In genomic region chr7:45592230-45592991, GRCh38 we compare ENCODE assay signal across 18 cellular contexts. TPM values are rescaled to one million over a fixed set of nuclear protein-coding genes. Genes with fewer than 3 reads are reported as not detected.
DNase-seq lines count a peak whose midpoint lies in the region; ATAC-seq and TF ChIP-seq lines count a peak whose summit lies in the region.
"Had no signal": no experiment of that assay in that cellular context is flagged by ENCODE, and none has a peak within 500 bp of the region (broad histone marks: within the 10 kb centered on the region; RNA-seq: fewer than 3 reads in every experiment).

No MANE protein-coding gene starts in this region.

- H3K9me3 ChIP-seq in SK-N-SH, result no peaks in the 10 kb centered on the region
- H3K9me3 ChIP-seq: BLaER1, MG63 had no signal

- TF ChIP-seq CTCF in SK-N-SH (IDR thresholded peaks at IDR 0.05) (no peak), progenitor cell of endocrine pancreas (IDR thresholded peaks at IDR 0.05; ENCODE audit: unreplicated experiment) (no peak)

- 57% methylated on average over 23 of the region's 24 CpGs for WGBS in SK-N-SH (ENCODE audit: low lambda C conversion rate)

- ATAC-seq in SK-N-SH treated with all-trans-retinoic acid at 6 μM for 48 hours, result no peak
- ATAC-seq in left lobe of liver, result no peak
- no peak for ATAC-seq in HG02642 (IDR thresholded peaks at IDR 0.05; ENCODE audit: poor library complexity, unreplicated experiment)
- no peak for ATAC-seq in GM21576 (IDR thresholded peaks at IDR 0.05; ENCODE audit: unreplicated experiment)
- ATAC-seq: HepG2, Panc1 had no signal

- DNase-seq in SK-N-SH (peak; percentile 69), left lobe of liver (ENCODE audit: low spot score) (peak; percentile 24), progenitor cell of endocrine pancreas (ENCODE audit: low spot score, unreplicated experiment) (peak; percentile 5), G401 (ENCODE audit: low spot score) (no peak)
- DNase-seq: 8988T; CD8-positive, alpha-beta memory T cell; MG63; NCI-H1092 treated with DMSO at 0.1 percent for 48 hours; NCI-H187; NCI-H446 treated with DMSO at 0.1 percent for 48 hours; NCI-H748 treated with DMSO at 0.1 percent for 48 hours had no signal

- TF ChIP-seq EP300 in SK-N-SH (IDR thresholded peaks at IDR 0.05; ENCODE audit: borderline replicate concordance in 1 of 2, low read depth in 1 of 2, low read length in 1 of 2), result peak in 1 of 2 experiments; percentile 79; a peak in 2 of 4 replicates

- in situ Hi-C loops in G401 (cut with HindIII; ENCODE audit: low sequenced_read_pairs), result no loop called here

- no peaks in the 10 kb centered on the region for H3K27me3 Mint-ChIP-seq in progenitor cell of endocrine pancreas

- no peak overlapping the region for H3K4me3 Mint-ChIP-seq in progenitor cell of endocrine pancreas (ENCODE audit: low read depth)
- H3K4me3 Mint-ChIP-seq: CD8-positive, alpha-beta memory T cell had no signal

- POLR2A ChIA-PET in SK-N-SH (lab: Yijun Ruan, JAX), result interaction anchor here (0.6 kb wide), 1 partner anchor 1017 kb away, joined by 3 read pairs; no protein-coding TSS in a partner anchor

- no peak overlapping the region for H3K27ac Mint-ChIP-seq in progenitor cell of endocrine pancreas
- H3K27ac Mint-ChIP-seq: CD8-positive, alpha-beta memory T cell had no signal

- H3K9ac ChIP-seq in SK-N-SH, result no peak overlapping the region
- H3K9ac ChIP-seq: BLaER1 had no signal

- no peaks in the 10 kb centered on the region for H3K27me3 ChIP-seq in SK-N-SH (ENCODE audit: insufficient read depth)
- H3K27me3 ChIP-seq: BLaER1, MG63 had no signal

- peaks cover 0 to 93% of the 10 kb centered on the region in 2 experiments; a peak in 2 of 4 replicates for H3K4me1 ChIP-seq in SK-N-SH (ENCODE audit: control insufficient read depth in 1 of 2, insufficient read depth in 2 of 2, low read depth in 1 of 2, low read length in 1 of 2)
- H3K4me1 ChIP-seq: BLaER1 had no signal

- no peak overlapping the region for H2AFZ ChIP-seq in SK-N-SH (ENCODE audit: low read depth)

- H3K4me3 ChIP-seq in SK-N-SH (ENCODE audit: low read depth in 2 of 2, low read length in 1 of 2), result no peak overlapping the region
- H3K4me3 ChIP-seq: BLaER1, MG63 had no signal

- no peaks in the 10 kb centered on the region for H3K79me2 ChIP-seq in SK-N-SH (ENCODE audit: insufficient read depth)

- CTCF ChIA-PET in SK-N-SH (lab: Yijun Ruan, JAX), result interaction anchor here (0.5 to 3.3 kb wide), 5 partner anchors 11 to 1183 kb away, joined by 3 to 16 read pairs (median 4); partner anchors contain the start of gene RAMP3

- no peaks in the 10 kb centered on the region for H3K36me3 ChIP-seq in SK-N-SH (replicated peaks in 1 of 2; ENCODE audit: control insufficient read depth in 1 of 2, insufficient read depth in 2 of 2, low read length in 1 of 2)
- H3K36me3 ChIP-seq: BLaER1, MG63 had no signal

- H3K27ac ChIP-seq in SK-N-SH (ENCODE audit: low read depth in 2 of 2, low read length in 1 of 2) (peak overlapping the region in 1 of 2 experiments; percentile 89; a peak in 2 of 4 replicates), cingulate gyrus (ENCODE audit: low read depth, low read length) (peak overlapping the region; percentile 10)
- H3K27ac ChIP-seq: BLaER1 had no signal

- no peaks in the 10 kb centered on the region for H3K4me1 Mint-ChIP-seq in progenitor cell of endocrine pancreas (ENCODE audit: low read depth)
- H3K4me1 Mint-ChIP-seq: CD8-positive, alpha-beta memory T cell had no signal

- no peaks in the 10 kb centered on the region for H4K20me1 ChIP-seq in SK-N-SH (ENCODE audit: insufficient read depth)
- H4K20me1 ChIP-seq: BLaER1 had no signal

- H3K9me3 Mint-ChIP-seq in progenitor cell of endocrine pancreas (ENCODE audit: low read depth), result no peaks in the 10 kb centered on the region
- H3K9me3 Mint-ChIP-seq: CD8-positive, alpha-beta memory T cell had no signal

- H3K9me2 ChIP-seq in SK-N-SH, result no peaks in the 10 kb centered on the region

- H3F3A ChIP-seq in SK-N-SH (replicated peaks; ENCODE audit: insufficient read depth), result no peaks in the 10 kb centered on the region

- H3K4me2 ChIP-seq in SK-N-SH, result no peak overlapping the region
- H3K4me2 ChIP-seq: BLaER1 had no signal

- TF ChIP-seq RAD21 in SK-N-SH (IDR thresholded peaks at IDR 0.05; ENCODE audit: low read length), result 0 out of 2 replicates have a peak, but pooled peaks have one; percentile 13

- no peaks in the 10 kb centered on the region for H3K36me3 Mint-ChIP-seq in progenitor cell of endocrine pancreas (ENCODE audit: insufficient read depth)
- H3K36me3 Mint-ChIP-seq: CD8-positive, alpha-beta memory T cell had no signal

TF ChIP-seq in SK-N-SH, 30 proteins besides CTCF, POLR2A, EP300 and RAD21:
- TF ChIP-seq CHD2 (IDR thresholded peaks at IDR 0.05; ENCODE audit: low read length, partially characterized antibody) (peak; percentile 27), SIN3A (IDR thresholded peaks at IDR 0.05; ENCODE audit: borderline replicate concordance, low read depth, low read length) (no peak), MXI1 (IDR thresholded peaks at IDR 0.05; ENCODE audit: low read depth, low read length) (0 out of 2 replicates have a peak, but pooled peaks have one; percentile 37), FOXJ3 (CRISPR knock-in tag; IDR thresholded peaks at IDR 0.05) (0 out of 2 replicates have a peak, but pooled peaks have one; percentile 63)

TF ChIP-seq in SK-N-SH treated with all-trans-retinoic acid at 6 μM for 48 hours, 23 proteins besides CTCF, POLR2A, EP300 and RAD21:
- no peak for TF ChIP-seq ZC3H10 (CRISPR knock-in tag; IDR thresholded peaks at IDR 0.05)
- TF ChIP-seq ZNF8 (CRISPR knock-in tag; IDR thresholded peaks at IDR 0.05), result no peak
- no peak for TF ChIP-seq PPARA (CRISPR knock-in tag; IDR thresholded peaks at IDR 0.05; ENCODE audit: borderline replicate concordance)
- TF ChIP-seq ISL1 (CRISPR knock-in tag; IDR thresholded peaks at IDR 0.05), result no peak
- no peak for TF ChIP-seq ARNTL (CRISPR knock-in tag; IDR thresholded peaks at IDR 0.05; ENCODE audit: borderline replicate concordance, low read depth)
- TF ChIP-seq CSRNP3 (CRISPR knock-in tag; IDR thresholded peaks at IDR 0.05), result no peak
- TF ChIP-seq SNAI2 (CRISPR knock-in tag; IDR thresholded peaks at IDR 0.05), result no peak
- TF ChIP-seq CSDC2 (CRISPR knock-in tag; IDR thresholded peaks at IDR 0.05), result no peak
- TF ChIP-seq BACH2 (CRISPR knock-in tag; IDR thresholded peaks at IDR 0.05; ENCODE audit: borderline replicate concordance), result no peak
- no peak for TF ChIP-seq RARB (CRISPR knock-in tag; IDR thresholded peaks at IDR 0.05)
- TF ChIP-seq TCF4 (CRISPR knock-in tag; IDR thresholded peaks at IDR 0.05; ENCODE audit: borderline replicate concordance), result no peak
- no peak for TF ChIP-seq ZNF565 (CRISPR knock-in tag; conservative IDR thresholded peaks at IDR 0.05; ENCODE audit: low read depth)
- TF ChIP-seq, protein P1, sequence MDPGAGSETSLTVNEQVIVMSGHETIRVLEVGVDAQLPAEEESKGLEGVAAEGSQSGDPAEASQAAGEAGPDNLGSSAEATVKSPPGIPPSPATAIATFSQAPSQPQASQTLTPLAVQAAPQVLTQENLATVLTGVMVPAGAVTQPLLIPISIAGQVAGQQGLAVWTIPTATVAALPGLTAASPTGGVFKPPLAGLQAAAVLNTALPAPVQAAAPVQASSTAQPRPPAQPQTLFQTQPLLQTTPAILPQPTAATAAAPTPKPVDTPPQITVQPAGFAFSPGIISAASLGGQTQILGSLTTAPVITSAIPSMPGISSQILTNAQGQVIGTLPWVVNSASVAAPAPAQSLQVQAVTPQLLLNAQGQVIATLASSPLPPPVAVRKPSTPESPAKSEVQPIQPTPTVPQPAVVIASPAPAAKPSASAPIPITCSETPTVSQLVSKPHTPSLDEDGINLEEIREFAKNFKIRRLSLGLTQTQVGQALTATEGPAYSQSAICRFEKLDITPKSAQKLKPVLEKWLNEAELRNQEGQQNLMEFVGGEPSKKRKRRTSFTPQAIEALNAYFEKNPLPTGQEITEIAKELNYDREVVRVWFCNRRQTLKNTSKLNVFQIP (CRISPR knock-in tag; IDR thresholded peaks at IDR 0.05; ENCODE audit: borderline replicate concordance, low read depth), result no peak
- TF ChIP-seq, protein P2, sequence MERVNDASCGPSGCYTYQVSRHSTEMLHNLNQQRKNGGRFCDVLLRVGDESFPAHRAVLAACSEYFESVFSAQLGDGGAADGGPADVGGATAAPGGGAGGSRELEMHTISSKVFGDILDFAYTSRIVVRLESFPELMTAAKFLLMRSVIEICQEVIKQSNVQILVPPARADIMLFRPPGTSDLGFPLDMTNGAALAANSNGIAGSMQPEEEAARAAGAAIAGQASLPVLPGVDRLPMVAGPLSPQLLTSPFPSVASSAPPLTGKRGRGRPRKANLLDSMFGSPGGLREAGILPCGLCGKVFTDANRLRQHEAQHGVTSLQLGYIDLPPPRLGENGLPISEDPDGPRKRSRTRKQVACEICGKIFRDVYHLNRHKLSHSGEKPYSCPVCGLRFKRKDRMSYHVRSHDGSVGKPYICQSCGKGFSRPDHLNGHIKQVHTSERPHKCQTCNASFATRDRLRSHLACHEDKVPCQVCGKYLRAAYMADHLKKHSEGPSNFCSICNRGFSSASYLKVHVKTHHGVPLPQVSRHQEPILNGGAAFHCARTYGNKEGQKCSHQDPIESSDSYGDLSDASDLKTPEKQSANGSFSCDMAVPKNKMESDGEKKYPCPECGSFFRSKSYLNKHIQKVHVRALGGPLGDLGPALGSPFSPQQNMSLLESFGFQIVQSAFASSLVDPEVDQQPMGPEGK (CRISPR knock-in tag; IDR thresholded peaks at IDR 0.05; ENCODE audit: borderline replicate concordance), result no peak
- no peak for TF ChIP-seq ZNF70 (CRISPR knock-in tag; IDR thresholded peaks at IDR 0.05)

RNA-seq across cellular contexts. Expression of gene ADCY1, which starts 18.2 kb away (rescaled TPM):
- 0.16 and 0.54 TPM in 2 replicates for polyA plus RNA-seq in SK-N-SH (2012; rRNA removed)
- polyA plus RNA-seq in SK-N-SH (2012; cell fraction: cytosol; rRNA removed), result 0.36 and 0.88 TPM in 2 replicates
- 0.37 and 0.41 TPM in 2 replicates for polyA plus RNA-seq in SK-N-SH (2012; cell fraction: nucleus; rRNA removed)
- 12.8 TPM for total RNA-seq in left lobe of liver
- 11.3 and 13.6 TPM in 2 replicates for total RNA-seq in progenitor cell of endocrine pancreas
- total RNA-seq in G401 (2014; rRNA removed; shearing (Covaris generic)), result 0.14 TPM in 1 of 2 replicates, not detected in the other
- polyA plus RNA-seq: CD8-positive, alpha-beta memory T cell had no signal

Comparison
In these comparisons a context has a peak if more than half of its experiments do, and no peak if none do; other contexts are left out.
1. RNA of gene ADCY1, which starts 18.2 kb away (total RNA-seq): 11.3 to 13.6 TPM in progenitor cell of endocrine pancreas and 12.8 TPM in left lobe of liver (single experiment); 0.14 TPM in G401; every median in the first group is over 10 times any median in the second.